In genomic region chr1:160124709-160125478, GRCh38 we compare ENCODE assay signal across 10 cellular contexts. TPM values are rescaled to one million over a fixed set of nuclear protein-coding genes. Genes with fewer than 3 reads are reported as not detected.
DNase-seq lines count a peak whose midpoint lies in the region; ATAC-seq and TF ChIP-seq lines count a peak whose summit lies in the region.
"Had no signal": no experiment of that assay in that cellular context is flagged by ENCODE, and none has a peak within 500 bp of the region (broad histone marks: within the 10 kb centered on the region; RNA-seq: fewer than 3 reads in every experiment).

No MANE protein-coding gene starts in this region.

- H3K27ac Mint-ChIP-seq in CD4-positive, alpha-beta memory T cell = no peak overlapping the region
- H3K27ac Mint-ChIP-seq: activated naive CD4-positive, alpha-beta T cell treated with anti-CD3 and anti-CD28 coated beads for 36 hours had no signal

- intact Hi-C loops in CD4-positive, alpha-beta memory T cell (cut with micrococcal nuclease) = no loop called here
- intact Hi-C loops in transverse colon (cut with DNase I; ENCODE audit: low total_unique reads) = no loop called here

- no peak overlapping the region for H3K27ac ChIP-seq in CD4-positive, alpha-beta memory T cell (ENCODE audit: low read depth, low read length)
- H3K27ac ChIP-seq in transverse colon = peak overlapping the region in 2 of 4 donors; percentile 16 to 55

- no peaks in the 10 kb centered on the region for H3K36me3 ChIP-seq in CD4-positive, alpha-beta memory T cell (ENCODE audit: insufficient read depth, low read length)
- H3K36me3 ChIP-seq in transverse colon = no peaks in the 10 kb centered on the region

- H3K27me3 ChIP-seq in CD4-positive, alpha-beta memory T cell (ENCODE audit: insufficient read depth, low read length) = no peaks in the 10 kb centered on the region
- H3K27me3 ChIP-seq in transverse colon = no peaks in the 10 kb centered on the region

- no peaks in the 10 kb centered on the region for H3K9me3 ChIP-seq in CD4-positive, alpha-beta memory T cell (ENCODE audit: control insufficient read depth in 1 of 2, low read length in 2 of 2)
- no peaks in the 10 kb centered on the region for H3K9me3 ChIP-seq in transverse colon

- DNase-seq in DMS53 (lab: John Stamatoyannopoulos, UW) (peak; percentile 54), DMS53 treated with DMSO at 0.1 percent for 48 hours (lab: John Stamatoyannopoulos, UW; ENCODE audit: unreplicated experiment) (no peak), astrocyte of the hippocampus (ENCODE audit: low read depth, low spot score) (peak; percentile 83), iPS-NIHi11 (ENCODE audit: low spot score) (peak; percentile 49), transverse colon (no peak), GM19240 (ENCODE audit: insufficient read length, low spot score) (no peak)
- DNase-seq in CD4-positive, alpha-beta memory T cell = no peak
- DNase-seq: activated naive CD4-positive, alpha-beta T cell treated with anti-CD3 and anti-CD28 coated beads for 36 hours had no signal

- no peaks in the 10 kb centered on the region for H3K9me3 Mint-ChIP-seq in CD4-positive, alpha-beta memory T cell
- H3K9me3 Mint-ChIP-seq: activated naive CD4-positive, alpha-beta T cell treated with anti-CD3 and anti-CD28 coated beads for 36 hours had no signal

- ATAC-seq in GM18873 (IDR thresholded peaks at IDR 0.05; ENCODE audit: low FRiP score, unreplicated experiment) = no peak

- WGBS in transverse colon (ENCODE audit: low coverage in 1 of 2), 2 donors = 41 to 64% methylated on average over 4 to 8 of the region's 8 CpGs

- in situ Hi-C loops in transverse colon (cut with MboI; ENCODE audit: low pct_ligation_motif_present in 1 of 4, low pct_unique_long_range_greater_than_20kb in 1 of 4, low sequenced_read_pairs in 3 of 4) = no loop called here

- TF ChIP-seq EP300 in transverse colon (IDR thresholded peaks at IDR 0.05; ENCODE audit: low read depth) = no peak

- TF ChIP-seq POLR2A in transverse colon (IDR thresholded peaks at IDR 0.05) = no peak

- H3K4me1 Mint-ChIP-seq in CD4-positive, alpha-beta memory T cell = no peaks in the 10 kb centered on the region

- peaks cover 3 to 6% of the 10 kb centered on the region in 2 donors for H3K27me3 Mint-ChIP-seq in CD4-positive, alpha-beta memory T cell

- no peak for TF ChIP-seq CTCF in transverse colon (IDR thresholded peaks at IDR 0.05)

- no peaks in the 10 kb centered on the region for H3K36me3 Mint-ChIP-seq in CD4-positive, alpha-beta memory T cell

- no peak overlapping the region for H3K4me3 Mint-ChIP-seq in CD4-positive, alpha-beta memory T cell
- H3K4me3 Mint-ChIP-seq: activated naive CD4-positive, alpha-beta T cell treated with anti-CD3 and anti-CD28 coated beads for 36 hours had no signal

- H3K4me1 ChIP-seq in CD4-positive, alpha-beta memory T cell (ENCODE audit: insufficient read depth, low read length) = no peaks in the 10 kb centered on the region
- peaks cover 0 to 13% (median 4%) of the 10 kb centered on the region in 4 donors for H3K4me1 ChIP-seq in transverse colon

- CTCF ChIA-PET in CD4-positive, alpha-beta memory T cell (lab: Charles Lee; ENCODE audit: partially characterized antibody) = no interaction called here

- POLR2A ChIA-PET in CD4-positive, alpha-beta memory T cell (lab: Charles Lee; ENCODE audit: partially characterized antibody) = no interaction called here

- H3K4me3 ChIP-seq in CD4-positive, alpha-beta memory T cell (ENCODE audit: low read length in 2 of 2) = no peak overlapping the region
- no peak overlapping the region for H3K4me3 ChIP-seq in transverse colon

RNA-seq across cellular contexts. Expression of gene ATP1A2, which starts 9.3 kb away (rescaled TPM):
- not detected for total RNA-seq in CD4-positive, alpha-beta memory T cell
- polyA plus RNA-seq in CD4-positive, alpha-beta memory T cell = not detected
- 10 to 100 TPM; 11.4 to 40.8 (median 23.1) TPM for total RNA-seq in transverse colon
- total RNA-seq: activated naive CD4-positive, alpha-beta T cell treated with anti-CD3 and anti-CD28 coated beads for 36 hours had no signal

RNA-seq across cellular contexts. Expression of gene IGSF8, which starts 26.5 kb away (rescaled TPM):
- total RNA-seq in CD4-positive, alpha-beta memory T cell = 10 to 100 TPM; 48.8 to 51.2 TPM
- polyA plus RNA-seq in CD4-positive, alpha-beta memory T cell = 10 to 100 TPM; 36.8 to 46.9 TPM
- total RNA-seq in transverse colon = 10 to 100 TPM; 35.9 to 89.0 (median 49.5) TPM

RNA-seq across cellular contexts. Expression of gene ATP1A4, which starts 26.5 kb away (rescaled TPM):
- total RNA-seq in CD4-positive, alpha-beta memory T cell = not detected
- not detected for polyA plus RNA-seq in CD4-positive, alpha-beta memory T cell
- under 1 TPM in 1 of 4 donors, not detected in 3; 0.20 TPM for total RNA-seq in transverse colon
- total RNA-seq: activated naive CD4-positive, alpha-beta T cell treated with anti-CD3 and anti-CD28 coated beads for 36 hours; liver had no signal
- polyA plus RNA-seq: liver had no signal

RNA-seq across cellular contexts. Expression of gene KCNJ9, which starts 43.6 kb away (rescaled TPM):
- not detected for total RNA-seq in CD4-positive, alpha-beta memory T cell
- not detected for polyA plus RNA-seq in CD4-positive, alpha-beta memory T cell
- under 1 TPM in 1 of 4 donors, not detected in 3; 0.27 TPM for total RNA-seq in transverse colon
- total RNA-seq: activated naive CD4-positive, alpha-beta T cell treated with anti-CD3 and anti-CD28 coated beads for 36 hours; liver had no signal
- polyA plus RNA-seq: liver had no signal

RNA-seq across cellular contexts. Expression of gene KCNJ10, which starts 54.9 kb away (rescaled TPM):
- total RNA-seq in CD4-positive, alpha-beta memory T cell = not detected
- under 1 TPM in 1 of 2 donors, not detected in 1; 0.08 TPM for polyA plus RNA-seq in CD4-positive, alpha-beta memory T cell
- total RNA-seq in transverse colon = not detected
- total RNA-seq: activated naive CD4-positive, alpha-beta T cell treated with anti-CD3 and anti-CD28 coated beads for 36 hours had no signal

Comparison
In these comparisons a context has a peak if more than half of its experiments do, and no peak if none do; other contexts are left out.
1. DNase-seq: peak in DMS53 (single experiment), astrocyte of the hippocampus (single experiment) and iPS-NIHi11 (single experiment); none in DMS53 treated with DMSO at 0.1 percent for 48 hours (single experiment), CD4-positive, alpha-beta memory T cell (0 of 5), transverse colon (single experiment) and GM19240 (single experiment).
2. RNA of gene ATP1A2, which starts 9.3 kb away (total RNA-seq): 11.4 to 40.8 TPM in transverse colon; not detected in CD4-positive, alpha-beta memory T cell; every median in the first group is over 4 times any median in the second.